ENCODE assay signal across 16 cellular contexts in genomic region chr9:127402401-127403090, GRCh38.
"Had no signal": no experiment of that assay in that cellular context is flagged by ENCODE, and none has a peak within 500 bp of the region (broad histone marks: within the 10 kb centered on the region; RNA-seq: fewer than 3 reads in every experiment).

No MANE protein-coding gene starts in this region.

- H3K9me3 ChIP-seq: lower lobe of right lung, right atrium auricular region, testis, upper lobe of left lung had no signal

- H3K9me3 Mint-ChIP-seq: activated T-cell treated with anti-CD3 and anti-CD28 coated beads, Interleukin-2, amount 50 U/mL, for 72 hours; nephron progenitor cell; stimulated activated naive CD8-positive, alpha-beta T cell treated with anti-CD3 and anti-CD28 coated beads, Interleukin-15, amount 100 ng/mL, for 72 hours had no signal

- H3K4me3 ChIP-seq: lower lobe of right lung, right atrium auricular region, skin epidermis, testis, upper lobe of left lung had no signal

- ATAC-seq: activated T-cell treated with anti-CD3 and anti-CD28 coated beads, Interleukin-2, amount 50 U/mL, for 72 hours; lower lobe of right lung; stimulated activated naive CD8-positive, alpha-beta T cell treated with anti-CD3 and anti-CD28 coated beads, Interleukin-15, amount 100 ng/mL, for 72 hours had no signal

- H3K27ac Mint-ChIP-seq: activated T-cell treated with anti-CD3 and anti-CD28 coated beads, Interleukin-2, amount 50 U/mL, for 72 hours; nephron progenitor cell; stimulated activated naive CD8-positive, alpha-beta T cell treated with anti-CD3 and anti-CD28 coated beads, Interleukin-15, amount 100 ng/mL, for 72 hours had no signal

- DNase-seq: activated CD4-positive, alpha-beta T cell treated with anti-CD3 and anti-CD28 coated beads, Interleukin-2, amount 50 U/mL, for 4 hours; activated effector memory CD4-positive, alpha-beta T cell treated with anti-CD3 and anti-CD28 coated beads, Interleukin-2, amount 50 U/mL, for 16 hours; activated naive CD4-positive, alpha-beta T cell treated with anti-CD3 and anti-CD28 coated beads, Interleukin-2, amount 50 U/mL, for 16 hours; activated T-cell treated with anti-CD3 and anti-CD28 coated beads, Interleukin-2, amount 50 U/mL, for 72 hours; hippocampal formation; lower lobe of right lung; nephron progenitor cell; stimulated activated CD4-positive, alpha-beta T cell treated with anti-CD3 and anti-CD28 coated beads, Interleukin-4, amount 100 ng/mL, for 1 hour; stimulated activated naive CD8-positive, alpha-beta T cell treated with anti-CD3 and anti-CD28 coated beads, Interleukin-15, amount 100 ng/mL, for 72 hours; SW 1271; T-helper 2 cell; testis; WERI-Rb-1 had no signal

- H3K27ac ChIP-seq: lower lobe of right lung, right atrium auricular region, skin epidermis, testis, upper lobe of left lung, WERI-Rb-1 had no signal

- H3K27me3 ChIP-seq: right atrium auricular region, testis, upper lobe of left lung had no signal

- H3K4me3 Mint-ChIP-seq: activated T-cell treated with anti-CD3 and anti-CD28 coated beads, Interleukin-2, amount 50 U/mL, for 72 hours; nephron progenitor cell; stimulated activated naive CD8-positive, alpha-beta T cell treated with anti-CD3 and anti-CD28 coated beads, Interleukin-15, amount 100 ng/mL, for 72 hours had no signal
